ENCODE assay signal across 8 cellular contexts in genomic region chr14:89618821-89619551, GRCh38.
DNase-seq lines count a peak whose midpoint lies in the region; ATAC-seq and TF ChIP-seq lines count a peak whose summit lies in the region.

No MANE protein-coding gene starts in this region.

- TF ChIP-seq CTCF in Calu3 (IDR thresholded peaks at IDR 0.05; ENCODE audit: unreplicated experiment) (no peak), fibroblast of the aortic adventitia (IDR thresholded peaks at IDR 0.05; ENCODE audit: insufficient read depth, low read length) (no peak), natural killer cell (IDR thresholded peaks at IDR 0.05) (no peak)

- no TSS peak for BruUV-seq in Calu3 (replicated peaks; lab: Mats Ljungman, UMichigan)

- H3K4me3 Mint-ChIP-seq in Calu3 (ENCODE audit: low read depth, unreplicated experiment) (peak overlapping the region; percentile 50), natural killer cell (peak overlapping the region; percentile 97)
- peak overlapping the region; percentile 81 for H3K4me3 Mint-ChIP-seq in activated T-helper 17 cell treated with anti-CD3 and anti-CD28 coated beads, Interleukin-2, amount 50 U/mL, for 72 hours

- H3K9me3 Mint-ChIP-seq in Calu3 (ENCODE audit: low read depth, unreplicated experiment) (no peaks in the 10 kb centered on the region), natural killer cell (no peaks in the 10 kb centered on the region)
- H3K9me3 Mint-ChIP-seq in activated T-helper 17 cell treated with anti-CD3 and anti-CD28 coated beads, Interleukin-2, amount 50 U/mL, for 72 hours = no peaks in the 10 kb centered on the region

- H3K27me3 Mint-ChIP-seq in Calu3 (ENCODE audit: unreplicated experiment) (peaks cover 76% of the 10 kb centered on the region), natural killer cell (ENCODE audit: low read depth in 2 of 2) (no peaks in the 10 kb centered on the region)
- H3K27me3 Mint-ChIP-seq in activated T-helper 17 cell treated with anti-CD3 and anti-CD28 coated beads, Interleukin-2, amount 50 U/mL, for 72 hours = no peaks in the 10 kb centered on the region

- DNase-seq in Calu3 (peak; percentile 46), fibroblast of the aortic adventitia (ENCODE audit: low read depth) (peak; percentile 57), natural killer cell (peak; percentile 70), substantia nigra (lab: John Stamatoyannopoulos, UW) (peak in 40 of 49 donors; percentile 21 to 83 (median 54))

- intact Hi-C loops in Calu3 (cut with micrococcal nuclease; ENCODE audit: unreplicated experiment) (no loop called here), natural killer cell (cut with micrococcal nuclease) (loop anchor here (2.0 to 5.0 kb wide), 4 partner anchors 102 to 257 kb away; no protein-coding TSS in a partner anchor)

- H3K27ac ChIP-seq in substantia nigra (ENCODE audit: low read depth, low read length, poor library complexity, severe bottlenecking) = peak overlapping the region; percentile 67

- H3K36me3 Mint-ChIP-seq in Calu3 (ENCODE audit: insufficient read depth, unreplicated experiment) (no peaks in the 10 kb centered on the region), natural killer cell (no peaks in the 10 kb centered on the region)
- H3K36me3 Mint-ChIP-seq in activated T-helper 17 cell treated with anti-CD3 and anti-CD28 coated beads, Interleukin-2, amount 50 U/mL, for 72 hours (ENCODE audit: low read depth) = no peaks in the 10 kb centered on the region

- ATAC-seq in GM19463 (IDR thresholded peaks at IDR 0.05; ENCODE audit: unreplicated experiment) (peak; percentile 80), HG03571 (IDR thresholded peaks at IDR 0.05; ENCODE audit: unreplicated experiment) (peak; percentile 71), natural killer cell (peak; percentile 38 to 71 (median 68))
- peak; percentile 53 for ATAC-seq in activated T-helper 17 cell treated with anti-CD3 and anti-CD28 coated beads, Interleukin-2, amount 50 U/mL, for 72 hours (replicated peaks)

- CTCF ChIA-PET in Calu3 (lab: Charles Lee) = interaction anchor here (0.6 kb wide), 1 partner anchor 207 kb away, joined by 3 read pairs; no protein-coding TSS in a partner anchor

- H3K27ac Mint-ChIP-seq in Calu3 (ENCODE audit: unreplicated experiment) = no peak overlapping the region
- peak overlapping the region; percentile 90 for H3K27ac Mint-ChIP-seq in activated T-helper 17 cell treated with anti-CD3 and anti-CD28 coated beads, Interleukin-2, amount 50 U/mL, for 72 hours
- H3K27ac Mint-ChIP-seq in natural killer cell = peak overlapping the region; percentile 90 to 98

- H3K4me1 Mint-ChIP-seq in Calu3 (ENCODE audit: low read depth, unreplicated experiment) (no peaks in the 10 kb centered on the region), natural killer cell (peaks cover 55 to 60% of the 10 kb centered on the region in 2 donors)
- H3K4me1 Mint-ChIP-seq in activated T-helper 17 cell treated with anti-CD3 and anti-CD28 coated beads, Interleukin-2, amount 50 U/mL, for 72 hours = peaks cover 42% of the 10 kb centered on the region

- peak overlapping the region; percentile 72 for H3K4me3 ChIP-seq in fibroblast of the aortic adventitia (ENCODE audit: low read depth, low read length)

TF ChIP-seq in PFSK-1, 5 proteins besides CTCF, POLR2A, EP300 and RAD21:
- peak; percentile 64; the same call in 1 of the 2 replicates for TF ChIP-seq TAF1 (IDR thresholded peaks at IDR 0.05; ENCODE audit: borderline replicate concordance, insufficient read depth, low read length)
- TF ChIP-seq, protein P1, sequence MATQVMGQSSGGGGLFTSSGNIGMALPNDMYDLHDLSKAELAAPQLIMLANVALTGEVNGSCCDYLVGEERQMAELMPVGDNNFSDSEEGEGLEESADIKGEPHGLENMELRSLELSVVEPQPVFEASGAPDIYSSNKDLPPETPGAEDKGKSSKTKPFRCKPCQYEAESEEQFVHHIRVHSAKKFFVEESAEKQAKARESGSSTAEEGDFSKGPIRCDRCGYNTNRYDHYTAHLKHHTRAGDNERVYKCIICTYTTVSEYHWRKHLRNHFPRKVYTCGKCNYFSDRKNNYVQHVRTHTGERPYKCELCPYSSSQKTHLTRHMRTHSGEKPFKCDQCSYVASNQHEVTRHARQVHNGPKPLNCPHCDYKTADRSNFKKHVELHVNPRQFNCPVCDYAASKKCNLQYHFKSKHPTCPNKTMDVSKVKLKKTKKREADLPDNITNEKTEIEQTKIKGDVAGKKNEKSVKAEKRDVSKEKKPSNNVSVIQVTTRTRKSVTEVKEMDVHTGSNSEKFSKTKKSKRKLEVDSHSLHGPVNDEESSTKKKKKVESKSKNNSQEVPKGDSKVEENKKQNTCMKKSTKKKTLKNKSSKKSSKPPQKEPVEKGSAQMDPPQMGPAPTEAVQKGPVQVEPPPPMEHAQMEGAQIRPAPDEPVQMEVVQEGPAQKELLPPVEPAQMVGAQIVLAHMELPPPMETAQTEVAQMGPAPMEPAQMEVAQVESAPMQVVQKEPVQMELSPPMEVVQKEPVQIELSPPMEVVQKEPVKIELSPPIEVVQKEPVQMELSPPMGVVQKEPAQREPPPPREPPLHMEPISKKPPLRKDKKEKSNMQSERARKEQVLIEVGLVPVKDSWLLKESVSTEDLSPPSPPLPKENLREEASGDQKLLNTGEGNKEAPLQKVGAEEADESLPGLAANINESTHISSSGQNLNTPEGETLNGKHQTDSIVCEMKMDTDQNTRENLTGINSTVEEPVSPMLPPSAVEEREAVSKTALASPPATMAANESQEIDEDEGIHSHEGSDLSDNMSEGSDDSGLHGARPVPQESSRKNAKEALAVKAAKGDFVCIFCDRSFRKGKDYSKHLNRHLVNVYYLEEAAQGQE (IDR thresholded peaks at IDR 0.05; ENCODE audit: insufficient read depth in 1 of 2, low read depth in 2 of 2, low read length in 2 of 2) = no peak

Comparison
In these comparisons a context has a peak if more than half of its experiments do, and no peak if none do; other contexts are left out.
1. Peak in every context shown above with its lines: DNase-seq, ATAC-seq, H3K4me3 ChIP-seq and H3K27ac ChIP-seq.